In the genomic region with DNA sequence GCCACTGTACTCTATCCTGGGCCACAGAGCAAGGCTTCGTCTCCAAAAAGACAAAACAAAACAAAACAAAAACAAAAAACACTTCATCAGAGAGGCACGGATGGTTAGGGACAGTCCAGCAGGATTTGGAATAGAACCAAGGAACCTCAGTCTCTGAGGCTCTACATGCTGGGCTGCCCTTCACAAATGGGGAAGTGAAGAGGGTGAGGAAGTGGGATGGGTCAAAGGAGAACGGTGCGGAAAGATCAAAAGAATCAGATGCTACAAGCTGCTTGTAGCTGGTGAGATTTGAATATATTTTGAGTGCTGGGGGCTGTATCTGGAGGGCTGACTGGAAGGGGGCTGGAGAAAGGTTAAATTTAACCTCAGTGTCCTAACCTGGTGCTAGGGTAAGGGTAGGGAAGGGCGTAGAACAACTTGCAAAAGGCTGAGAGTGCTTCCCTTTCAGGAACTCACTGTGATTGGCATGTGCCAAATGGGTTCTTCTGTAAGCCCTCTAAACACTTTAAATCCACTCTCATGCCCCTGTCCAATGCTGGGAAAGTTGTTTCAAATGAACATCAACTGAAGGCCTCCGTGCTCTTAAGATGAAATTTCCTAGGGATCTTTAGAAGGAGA, we compare ENCODE assay signal across 8 cellular contexts. TPM values are rescaled to one million over a fixed set of nuclear protein-coding genes. Genes with fewer than 3 reads are reported as not detected.
DNase-seq lines count a peak whose midpoint lies in the region; ATAC-seq, FAIRE-seq and TF ChIP-seq lines count a peak whose summit lies in the region.
"Had no signal": no experiment of that assay in that cellular context is flagged by ENCODE, and none has a peak within 500 bp of the region (broad histone marks: within the 10 kb centered on the region; RNA-seq: fewer than 3 reads in every experiment).

No MANE protein-coding gene starts in this region.

- H3K27ac ChIP-seq in astrocyte (ENCODE audit: low read depth, low read length), result no peak overlapping the region
- H3K27ac ChIP-seq in psoas muscle, result peak overlapping the region; percentile 99

- no peak overlapping the region for H3K4me3 Mint-ChIP-seq in astrocyte (ENCODE audit: unreplicated experiment)

- TF ChIP-seq POLR2A in GM12891 (IDR thresholded peaks at IDR 0.05; ENCODE audit: low read depth, low read length), result no peak

- no peak overlapping the region for H2AFZ ChIP-seq in Loucy (ENCODE audit: low read length)
- H2AFZ ChIP-seq in astrocyte (ENCODE audit: low read depth, low read length), result no peak overlapping the region

- peaks cover 35% of the 10 kb centered on the region for H3K4me1 Mint-ChIP-seq in astrocyte (ENCODE audit: low read depth, unreplicated experiment)

- H3F3A ChIP-seq in Loucy (ENCODE audit: low read depth), result no peaks in the 10 kb centered on the region

- ATAC-seq in psoas muscle, result peak in 1 of 4 donors; percentile 14
- no peak for ATAC-seq in GM21360 (IDR thresholded peaks at IDR 0.05; ENCODE audit: unreplicated experiment)
- no peak for ATAC-seq in HG02798 (IDR thresholded peaks at IDR 0.05; ENCODE audit: poor library complexity, unreplicated experiment)

- H3K27me3 Mint-ChIP-seq in astrocyte (ENCODE audit: low read depth, unreplicated experiment), result no peaks in the 10 kb centered on the region

- H3K9me2 ChIP-seq in Loucy (replicated peaks; ENCODE audit: low read depth, low read length), result no peaks in the 10 kb centered on the region

- peaks cover 8% of the 10 kb centered on the region for H3K36me3 Mint-ChIP-seq in astrocyte (ENCODE audit: low read depth, unreplicated experiment)

- FAIRE-seq in GM12891 (lab: Jason Lieb, UNC) (peak; percentile 72), astrocyte (lab: Jason Lieb, UNC) (no peak)

- H3K27ac Mint-ChIP-seq in astrocyte (ENCODE audit: unreplicated experiment), result peak overlapping the region; percentile 9

- H3K79me2 ChIP-seq in Loucy (ENCODE audit: insufficient read depth, low read length) (peaks cover 24% of the 10 kb centered on the region), astrocyte (ENCODE audit: insufficient read depth, low read length) (peaks cover 73% of the 10 kb centered on the region)

- peaks cover 4% of the 10 kb centered on the region; the same call in 1 of the 2 replicates for H3K36me3 ChIP-seq in Loucy (ENCODE audit: insufficient read depth, low read length)
- peaks cover 2% of the 10 kb centered on the region for H3K36me3 ChIP-seq in astrocyte (ENCODE audit: insufficient read depth, low read length)
- H3K36me3 ChIP-seq in psoas muscle (ENCODE audit: insufficient read depth in 1 of 2, low read depth in 1 of 2), result peaks cover 0 to 25% of the 10 kb centered on the region in 2 donors

- H3K4me1 ChIP-seq in Loucy (ENCODE audit: insufficient read depth, low read length, poor library complexity, severe bottlenecking) (peaks cover 62% of the 10 kb centered on the region), astrocyte (ENCODE audit: insufficient read depth, low read length) (peaks cover 42% of the 10 kb centered on the region), psoas muscle (peaks cover 61% of the 10 kb centered on the region)

- H3K27me3 ChIP-seq in Loucy (ENCODE audit: insufficient read depth, low read length, poor library complexity, severe bottlenecking) (no peaks in the 10 kb centered on the region), astrocyte (ENCODE audit: insufficient read depth, low read length) (no peaks in the 10 kb centered on the region), psoas muscle (ENCODE audit: insufficient read depth in 3 of 3, low read length in 2 of 3) (no peaks in the 10 kb centered on the region)

- TF ChIP-seq CTCF in Loucy (conservative IDR thresholded peaks at IDR 0.05; ENCODE audit: low read length) (no peak), astrocyte (IDR thresholded peaks at IDR 0.05; ENCODE audit: insufficient read depth, low read depth, low read length) (no peak), psoas muscle (IDR thresholded peaks at IDR 0.05) (no peak)

- H3K9ac ChIP-seq in Loucy (ENCODE audit: low read depth, low read length, poor library complexity, severe bottlenecking) (peak overlapping the region; percentile 35), astrocyte (ENCODE audit: low read length) (no peak overlapping the region)

- peak overlapping the region; percentile 95 for H3K4me2 ChIP-seq in Loucy (ENCODE audit: low read depth, low read length, poor library complexity, severe bottlenecking)
- H3K4me2 ChIP-seq in astrocyte (ENCODE audit: low read length), result no peak overlapping the region

- intact Hi-C loops in psoas muscle (cut with DNase I), result loop anchor here (5.0 to 10.0 kb wide), 3 partner anchors 45 to 842 kb away; a partner anchor contains a TSS

- WGBS in psoas muscle, 3 donors, result 24 to 29% (median 26%) methylated on average over 6 of the region's 6 CpGs

- no peak for DNase-seq in GM12891 (ENCODE audit: insufficient read length, low spot score)
- DNase-seq in astrocyte (ENCODE audit: low read depth), result no peak
- no peak for DNase-seq in psoas muscle
- DNase-seq in EL, result no peak
- DNase-seq: stimulated activated CD8-positive, alpha-beta memory T cell treated with anti-CD3 and anti-CD28 coated beads, Interleukin-4, amount 100 ng/mL, for 48 hours had no signal

- H4K20me1 ChIP-seq in Loucy (ENCODE audit: insufficient read depth, low read length, poor library complexity, severe bottlenecking) (no peaks in the 10 kb centered on the region), astrocyte (ENCODE audit: insufficient read depth, low read length) (peaks cover 69% of the 10 kb centered on the region)

- H3K9me3 Mint-ChIP-seq in astrocyte (ENCODE audit: unreplicated experiment), result no peaks in the 10 kb centered on the region

- H3K4me3 ChIP-seq in Loucy (ENCODE audit: low read length, poor library complexity, severe bottlenecking) (peak overlapping the region; percentile 56), astrocyte (ENCODE audit: insufficient read depth, low read depth, low read length) (no peak overlapping the region), psoas muscle (peak overlapping the region; percentile 1)

- H3K9me3 ChIP-seq in Loucy (ENCODE audit: insufficient read depth, low read depth, low read length), result no peaks in the 10 kb centered on the region
- H3K9me3 ChIP-seq in astrocyte (ENCODE audit: insufficient read depth, low read depth, low read length), result no peaks in the 10 kb centered on the region
- no peaks in the 10 kb centered on the region for H3K9me3 ChIP-seq in psoas muscle

TF ChIP-seq in GM12891, 5 proteins besides CTCF, POLR2A, EP300 and RAD21:
- TF ChIP-seq SPI1 (IDR thresholded peaks at IDR 0.05; ENCODE audit: low read depth, low read length), result peak; percentile 97
- no peak for TF ChIP-seq POLR2AphosphoS5 (IDR thresholded peaks at IDR 0.05; ENCODE audit: low read depth, low read length)
TF ChIP-seq in GM12891: peak in this region for 1.

RNA-seq across cellular contexts. Expression of a gene that starts 4.6 kb away (rescaled TPM):
- polyA plus RNA-seq in GM12891 (2012; ENCODE audit: low read depth, missing spikeins), result 3.7 TPM
- total RNA-seq in astrocyte (16.0 and 16.9 TPM in 2 replicates), psoas muscle (10 to 100 TPM; 24.5 to 51.3 (median 37.7) TPM)
- 10 to 100 TPM in 1 of 3 donors, 1 to 10 TPM in 2; 7.9 to 24.1 (median 9.5) TPM for polyA plus RNA-seq in psoas muscle

RNA-seq across cellular contexts. Expression of a gene that starts 29.0 kb away (rescaled TPM):
- 0.26 TPM for polyA plus RNA-seq in GM12891 (2012; ENCODE audit: low read depth, missing spikeins)
- 7.1 and 8.3 TPM in 2 replicates for total RNA-seq in astrocyte
- total RNA-seq in psoas muscle, result 1 to 10 TPM; 2.9 to 4.9 (median 4.0) TPM
- polyA plus RNA-seq in psoas muscle, result 1 to 10 TPM in 1 of 3 donors, under 1 TPM in 2; 0.82 to 1.4 (median 0.91) TPM

RNA-seq across cellular contexts. Expression of a gene that starts 44.9 kb away (rescaled TPM):
- 15.6 TPM for polyA plus RNA-seq in GM12891 (2012; ENCODE audit: low read depth, missing spikeins)
- total RNA-seq in astrocyte, result 27.6 and 30.9 TPM in 2 replicates
- 10 to 100 TPM; 13.8 to 19.4 (median 16.6) TPM for total RNA-seq in psoas muscle
- polyA plus RNA-seq in psoas muscle, result 10 to 100 TPM; 11.5 to 19.3 (median 15.9) TPM
